11 cellular contexts compared by ENCODE assay signal in genomic region chr4:128358231-128358902, GRCh38.
DNase-seq lines count a peak whose midpoint lies in the region; TF ChIP-seq lines count a peak whose summit lies in the region.
"Had no signal": no experiment of that assay in that cellular context is flagged by ENCODE, and none has a peak within 500 bp of the region (broad histone marks: within the 10 kb centered on the region; RNA-seq: fewer than 3 reads in every experiment).

No MANE protein-coding gene starts in this region.

- no peak overlapping the region for H3K4me2 ChIP-seq in mesenchymal stem cell (ENCODE audit: low read length, poor library complexity, severe bottlenecking)

- no peak overlapping the region for H3K9ac ChIP-seq in mesenchymal stem cell (ENCODE audit: low read length)

- H3K4me3 ChIP-seq in mesenchymal stem cell (ENCODE audit: insufficient read depth in 1 of 2, low read depth in 1 of 2, low read length in 2 of 2) (peak overlapping the region in 1 of 2 experiments; percentile 39), ovary (no peak overlapping the region)

- H3K36me3 ChIP-seq in mesenchymal stem cell (ENCODE audit: control insufficient read depth in 1 of 2, insufficient read depth in 2 of 2, low read depth in 1 of 2, low read length in 2 of 2): no peaks in the 10 kb centered on the region
- no peaks in the 10 kb centered on the region for H3K36me3 ChIP-seq in ovary

- peak overlapping the region; percentile 89 for H4K91ac ChIP-seq in mesenchymal stem cell (ENCODE audit: low read length)

- H3K79me1 ChIP-seq in mesenchymal stem cell (replicated peaks; ENCODE audit: low read length, poor library complexity, severe bottlenecking): peaks cover 2% of the 10 kb centered on the region

- no peaks in the 10 kb centered on the region for H3K9me3 ChIP-seq in mesenchymal stem cell (ENCODE audit: control insufficient read depth, low read length)
- H3K9me3 ChIP-seq in ovary: no peaks in the 10 kb centered on the region

- WGBS in mesenchymal stem cell: 68% methylated on average over 7 of the region's 7 CpGs
- 71 to 73% (median 71%) methylated on average over 7 of the region's 7 CpGs for WGBS in ovary, 3 donors

- DNase-seq in AG08396 (ENCODE audit: low spot score): peak; percentile 59
- peak; percentile 79 for DNase-seq in LHCN-M2 (ENCODE audit: low read depth)
- DNase-seq in epidermal melanocyte (ENCODE audit: insufficient read length, low spot score): peak; percentile 40
- DNase-seq in mesenchymal stem cell: peak; percentile 75
- no peak for DNase-seq in ovary
- no peak for DNase-seq in NCI-H2227 treated with DMSO at 0.1 percent for 48 hours (lab: John Stamatoyannopoulos, UW)
- DNase-seq in SKM-1 treated with dmso at 0.1 percent for 144 hours (lab: John Stamatoyannopoulos, UW; ENCODE audit: unreplicated experiment): no peak
- DNase-seq in ecto neural progenitor cell (ENCODE audit: low spot score): no peak
- DNase-seq: activated CD4-positive, CD25-positive, alpha-beta regulatory T cell treated with anti-CD3 and anti-CD28 coated beads, Interleukin-2, amount 50 U/mL, for 72 hours; effector memory CD4-positive, alpha-beta T cell; NCI-H1694 treated with DMSO at 0.1 percent for 48 hours had no signal

- peak overlapping the region; percentile 56 to 74 for H3K18ac ChIP-seq in mesenchymal stem cell (ENCODE audit: low read depth in 1 of 2, low read length in 2 of 2)

- no peak overlapping the region for H3K23ac ChIP-seq in mesenchymal stem cell (ENCODE audit: low read length in 2 of 2)

- H2BK12ac ChIP-seq in mesenchymal stem cell (ENCODE audit: low read length in 2 of 2): peak overlapping the region; percentile 80 to 93

- no peak overlapping the region for H3K14ac ChIP-seq in mesenchymal stem cell (ENCODE audit: low read length in 2 of 2)

- no peak overlapping the region for H2AFZ ChIP-seq in mesenchymal stem cell (ENCODE audit: low read depth, low read length)

- peak overlapping the region; percentile 1 to 81 for H3K4ac ChIP-seq in mesenchymal stem cell (ENCODE audit: low read depth in 1 of 2, low read length in 2 of 2)

- TF ChIP-seq CTCF in ovary (IDR thresholded peaks at IDR 0.05): no peak

- H2AK5ac ChIP-seq in mesenchymal stem cell (ENCODE audit: low read length, severe bottlenecking): peak overlapping the region; percentile 86

- no peak overlapping the region for H2BK15ac ChIP-seq in mesenchymal stem cell (ENCODE audit: low read depth, poor library complexity, severe bottlenecking)

- no peak overlapping the region for H2BK120ac ChIP-seq in mesenchymal stem cell (ENCODE audit: low read depth, low read length)

- peak overlapping the region; percentile 78 for H3K27ac ChIP-seq in mesenchymal stem cell (ENCODE audit: low read length, poor library complexity, severe bottlenecking)
- H3K27ac ChIP-seq in ovary: no peak overlapping the region

- H2BK5ac ChIP-seq in mesenchymal stem cell (ENCODE audit: low read depth, low read length, poor library complexity, severe bottlenecking): no peak overlapping the region

- H4K8ac ChIP-seq in mesenchymal stem cell (ENCODE audit: low read length): no peak overlapping the region

- peaks cover 7% of the 10 kb centered on the region for H3K4me1 ChIP-seq in mesenchymal stem cell (ENCODE audit: control insufficient read depth, insufficient read depth, low read depth, low read length)
- H3K4me1 ChIP-seq in ovary (ENCODE audit: insufficient read depth): peaks cover 8% of the 10 kb centered on the region

- intact Hi-C loops in ovary (cut with DNase I): no loop called here

- no peak for TF ChIP-seq POLR2A in ovary (IDR thresholded peaks at IDR 0.05)

- H3K27me3 ChIP-seq in mesenchymal stem cell (ENCODE audit: control insufficient read depth in 1 of 2, insufficient read depth in 1 of 2, low read length in 2 of 2) (no peaks in the 10 kb centered on the region), ovary (no peaks in the 10 kb centered on the region)

- no peak for TF ChIP-seq EP300 in ovary (IDR thresholded peaks at IDR 0.05)

Comparison
In these comparisons a context has a peak if more than half of its experiments do, and no peak if none do; other contexts are left out.
1. DNase-seq: peak in AG08396 (single experiment), LHCN-M2 (single experiment), epidermal melanocyte (single experiment) and mesenchymal stem cell (single experiment); none in ovary (0 of 5), NCI-H2227 treated with DMSO at 0.1 percent for 48 hours (single experiment), SKM-1 treated with dmso at 0.1 percent for 144 hours (single experiment) and ecto neural progenitor cell (single experiment).